Comparison of ENCODE assay signal across 14 cellular contexts in the genomic region with DNA sequence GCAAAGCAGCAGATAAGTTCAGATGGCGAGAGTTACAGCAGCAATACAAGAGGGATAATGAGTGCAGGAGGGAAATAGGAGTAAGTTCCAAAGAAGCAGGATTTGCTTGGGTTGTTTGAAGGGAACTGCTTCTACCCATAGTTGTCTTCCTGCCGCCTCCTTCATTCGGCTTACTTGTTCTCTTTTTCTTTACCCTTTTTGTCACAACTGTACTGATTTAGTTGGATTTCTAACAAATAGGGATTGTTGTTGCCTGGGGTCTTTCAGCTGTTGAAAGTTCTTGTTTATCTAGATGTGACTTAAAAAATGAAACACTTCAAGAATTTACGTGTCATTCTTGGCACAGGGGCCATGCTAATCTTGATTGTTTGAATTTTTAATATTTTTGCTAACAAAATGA.
"Had no signal": no experiment of that assay in that cellular context is flagged by ENCODE, and none has a peak within 500 bp of the region (broad histone marks: within the 10 kb centered on the region; RNA-seq: fewer than 3 reads in every experiment).

No MANE protein-coding gene starts in this region.

- H3K9me3 Mint-ChIP-seq: activated B cell treated with CpG ODN at 0.5 μM for 24 hours; activated CD4-positive, alpha-beta T cell treated with anti-CD3 and anti-CD28 coated beads, Interleukin-2, amount 10 ng/mL, durations not matched to agents 24 days and 14 days; immature natural killer cell; neural crest cell had no signal

- H3K27ac ChIP-seq: breast epithelium, ovary, SJCRH30, stomach, thoracic aorta had no signal

- ATAC-seq: sciatic nerve had no signal

- H3K4me1 ChIP-seq: breast epithelium, SJCRH30 had no signal

- DNase-seq: activated B cell treated with CpG ODN at 0.5 μM for 24 hours; activated CD4-positive, alpha-beta T cell treated with anti-CD3 and anti-CD28 coated beads, Interleukin-2, amount 10 ng/mL, durations not matched to agents 24 days and 14 days; dorsolateral prefrontal cortex; foreskin fibroblast; glutamatergic neuron; immature natural killer cell; ovary; SJCRH30; stomach had no signal

- H3K4me3 Mint-ChIP-seq: activated B cell treated with CpG ODN at 0.5 μM for 24 hours; activated CD4-positive, alpha-beta T cell treated with anti-CD3 and anti-CD28 coated beads, Interleukin-2, amount 10 ng/mL, durations not matched to agents 24 days and 14 days; activated naive CD8-positive, alpha-beta T cell; immature natural killer cell; neural crest cell had no signal

- H3K36me3 ChIP-seq: ovary had no signal

- H3K4me3 ChIP-seq: breast epithelium, dorsolateral prefrontal cortex, ovary, SJCRH30, stomach, thoracic aorta had no signal

- H3K27me3 Mint-ChIP-seq: activated B cell treated with CpG ODN at 0.5 μM for 24 hours; activated CD4-positive, alpha-beta T cell treated with anti-CD3 and anti-CD28 coated beads, Interleukin-2, amount 10 ng/mL, durations not matched to agents 24 days and 14 days; activated naive CD8-positive, alpha-beta T cell had no signal

- H3K27me3 ChIP-seq: breast epithelium, dorsolateral prefrontal cortex, ovary, SJCRH30, stomach had no signal

- H3K9me3 ChIP-seq: breast epithelium, ovary, SJCRH30, stomach, thoracic aorta had no signal

- H3K4me1 Mint-ChIP-seq: activated B cell treated with CpG ODN at 0.5 μM for 24 hours had no signal

- H3K27ac Mint-ChIP-seq: activated B cell treated with CpG ODN at 0.5 μM for 24 hours; activated CD4-positive, alpha-beta T cell treated with anti-CD3 and anti-CD28 coated beads, Interleukin-2, amount 10 ng/mL, durations not matched to agents 24 days and 14 days; activated naive CD8-positive, alpha-beta T cell had no signal
